ENCODE assay signal across 15 cellular contexts in the genomic region with DNA sequence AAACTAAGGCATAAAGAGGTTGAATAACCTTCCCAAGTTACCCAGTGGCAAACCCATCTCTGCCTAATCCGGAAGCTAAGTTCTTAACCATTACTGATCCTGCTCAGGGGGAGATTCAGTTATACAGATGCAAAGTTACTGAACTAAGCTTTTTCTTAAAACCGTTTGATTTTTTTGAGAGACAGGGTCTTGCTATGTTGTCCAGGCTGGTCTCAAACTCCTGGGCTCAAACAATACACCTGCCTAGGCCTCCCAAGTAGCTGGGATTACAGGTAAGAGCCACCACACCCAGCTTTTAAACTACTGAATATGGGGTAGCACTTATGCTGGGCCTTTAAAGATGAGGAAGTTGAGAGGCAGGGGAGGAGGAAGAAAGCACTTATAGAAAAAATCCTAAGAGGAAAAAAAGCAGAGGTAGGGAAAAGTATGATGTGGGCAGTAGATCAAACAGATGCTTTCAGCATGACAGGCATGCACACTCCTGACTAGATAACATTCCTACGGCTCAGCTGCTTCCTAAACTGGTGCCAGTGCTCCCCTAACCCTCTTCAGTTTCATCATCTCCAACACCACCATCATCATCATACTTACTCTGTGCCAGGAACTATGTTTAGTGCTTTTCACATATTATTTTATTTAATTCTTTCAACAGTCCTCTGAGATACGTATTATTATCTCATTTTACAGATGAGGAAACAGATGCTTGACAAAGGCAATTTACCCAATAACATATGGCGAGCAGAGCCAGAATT. TPM values are rescaled to one million over a fixed set of nuclear protein-coding genes. Genes with fewer than 3 reads are reported as not detected.
DNase-seq lines count a peak whose midpoint lies in the region; ATAC-seq and TF ChIP-seq lines count a peak whose summit lies in the region.
"Had no signal": no experiment of that assay in that cellular context is flagged by ENCODE, and none has a peak within 500 bp of the region (broad histone marks: within the 10 kb centered on the region; RNA-seq: fewer than 3 reads in every experiment).

No MANE protein-coding gene starts in this region.

- H3K4me3 ChIP-seq in choroid plexus epithelial cell (ENCODE audit: low read depth, low read length) (no peak overlapping the region), neural progenitor cell (no peak overlapping the region), aorta (ENCODE audit: low read length in 2 of 2) (no peak overlapping the region)
- H3K4me3 ChIP-seq: heart left ventricle, left lung, spleen, suprapubic skin had no signal

- peak overlapping the region; percentile 95 for H3K27ac ChIP-seq in KOPT-K1 (ENCODE audit: low read depth, low read length, poor library complexity, severe bottlenecking)
- H3K27ac ChIP-seq in neural progenitor cell = no peak overlapping the region
- no peak overlapping the region for H3K27ac ChIP-seq in aorta (ENCODE audit: low read depth in 1 of 2, low read length in 2 of 2)
- H3K27ac ChIP-seq: heart left ventricle, left lung, suprapubic skin had no signal

- peaks cover 11% of the 10 kb centered on the region for H3K36me3 ChIP-seq in KOPT-K1 (ENCODE audit: insufficient read depth, low read length)
- H3K36me3 ChIP-seq in neural progenitor cell = no peaks in the 10 kb centered on the region
- peaks cover 0 to 2% of the 10 kb centered on the region in 2 donors for H3K36me3 ChIP-seq in aorta (ENCODE audit: control insufficient read depth in 1 of 2, insufficient read depth in 2 of 2, low read length in 1 of 2)

- H3K4me1 Mint-ChIP-seq in neural progenitor cell = peaks cover 69% of the 10 kb centered on the region
- peaks cover 5% of the 10 kb centered on the region for H3K4me1 Mint-ChIP-seq in progenitor cell of endocrine pancreas (ENCODE audit: low read depth)

- H3K4me1 ChIP-seq in neural progenitor cell (peaks cover 6% of the 10 kb centered on the region), aorta (ENCODE audit: control insufficient read depth in 1 of 2, insufficient read depth in 2 of 2, low read length in 2 of 2) (no peaks in the 10 kb centered on the region)

- H3K4me2 ChIP-seq in neural progenitor cell = no peak overlapping the region

- TF ChIP-seq CTCF in choroid plexus epithelial cell (conservative IDR thresholded peaks at IDR 0.05; ENCODE audit: low read depth, low read length) (no peak), neural progenitor cell (IDR thresholded peaks at IDR 0.05) (no peak), progenitor cell of endocrine pancreas (IDR thresholded peaks at IDR 0.05; ENCODE audit: unreplicated experiment) (no peak)

- no peak overlapping the region for H3K9ac ChIP-seq in neural progenitor cell

- H3K27ac Mint-ChIP-seq in neural progenitor cell (peak overlapping the region; percentile 31), progenitor cell of endocrine pancreas (no peak overlapping the region)

- WGBS in aorta, 2 donors = 88 to 89% methylated on average over 5 of the region's 5 CpGs

- H3K9me3 ChIP-seq in KOPT-K1 (ENCODE audit: insufficient read depth, low read length, poor library complexity, severe bottlenecking) (no peaks in the 10 kb centered on the region), neural progenitor cell (ENCODE audit: low read depth) (no peaks in the 10 kb centered on the region), aorta (ENCODE audit: control insufficient read depth, low read length) (no peaks in the 10 kb centered on the region)
- H3K9me3 ChIP-seq: heart left ventricle, left lung, spleen, suprapubic skin had no signal

- no peaks in the 10 kb centered on the region for H3K27me3 ChIP-seq in neural progenitor cell
- H3K27me3 ChIP-seq in aorta (ENCODE audit: control insufficient read depth in 1 of 2, insufficient read depth in 2 of 2, low read length in 1 of 2) = no peaks in the 10 kb centered on the region
- H3K27me3 ChIP-seq: heart left ventricle, left lung, spleen, suprapubic skin had no signal

- intact Hi-C loops in aorta (cut with DNase I) = no loop called here

- H3K27me3 Mint-ChIP-seq in neural progenitor cell (ENCODE audit: insufficient read depth, low read depth) = peaks cover 14% of the 10 kb centered on the region
- H3K27me3 Mint-ChIP-seq in progenitor cell of endocrine pancreas = no peaks in the 10 kb centered on the region

- H3K9me3 Mint-ChIP-seq in neural progenitor cell (no peaks in the 10 kb centered on the region), progenitor cell of endocrine pancreas (ENCODE audit: low read depth) (no peaks in the 10 kb centered on the region)

- H3K4me3 Mint-ChIP-seq in neural progenitor cell = peak overlapping the region; percentile 3
- H3K4me3 Mint-ChIP-seq in progenitor cell of endocrine pancreas (ENCODE audit: low read depth) = no peak overlapping the region

- no peak overlapping the region for H2AFZ ChIP-seq in neural progenitor cell (replicated peaks)

- peaks cover 4% of the 10 kb centered on the region for H3F3A ChIP-seq in neural progenitor cell (ENCODE audit: low read depth)

- peaks cover 20% of the 10 kb centered on the region for H4K20me1 ChIP-seq in neural progenitor cell (ENCODE audit: low read depth)

- H3K36me3 Mint-ChIP-seq in neural progenitor cell (peaks cover 14% of the 10 kb centered on the region), progenitor cell of endocrine pancreas (ENCODE audit: insufficient read depth) (peaks cover 5% of the 10 kb centered on the region)

- H3K79me2 ChIP-seq in neural progenitor cell (ENCODE audit: low read depth) = peaks cover 18% of the 10 kb centered on the region

- ATAC-seq in HG02763 (IDR thresholded peaks at IDR 0.05; ENCODE audit: unreplicated experiment) (no peak), aorta (ENCODE audit: low FRiP score) (no peak)
- ATAC-seq: heart left ventricle, left lung had no signal

- peak; percentile 57 for DNase-seq in EL
- peak; percentile 68 for DNase-seq in choroid plexus epithelial cell (ENCODE audit: low read depth)
- DNase-seq in neural progenitor cell (ENCODE audit: low spot score) = no peak
- DNase-seq in progenitor cell of endocrine pancreas (ENCODE audit: low spot score, unreplicated experiment) = no peak
- DNase-seq in aorta = no peak
- DNase-seq: activated CD4-positive, alpha-beta T cell treated with anti-CD3 and anti-CD28 coated beads for 1 hour; Calu3; heart left ventricle; Karpas-422; left lung; NCI-H187 treated with DMSO at 0.1 percent for 48 hours; spleen had no signal

RNA-seq across cellular contexts. Expression of gene PAFAH2, which starts 5.8 kb away (rescaled TPM):
- total RNA-seq in neural progenitor cell (ENCODE audit: low replicate concordance) (16.6 and 18.2 TPM in 2 replicates), progenitor cell of endocrine pancreas (12.8 and 14.5 TPM in 2 replicates), aorta (1 to 10 TPM; 4.8 to 6.4 TPM)
- polyA plus RNA-seq in aorta = 1 to 10 TPM; 3.7 to 4.9 TPM

RNA-seq across cellular contexts. Expression of gene EXTL1, which starts 29.5 kb away (rescaled TPM):
- total RNA-seq in neural progenitor cell (ENCODE audit: low replicate concordance) (0.95 and 2.1 TPM in 2 replicates), progenitor cell of endocrine pancreas (3.6 and 4.1 TPM in 2 replicates), aorta (1 to 10 TPM in 1 of 2 donors, under 1 TPM in 1; 0.29 to 1.3 TPM)
- polyA plus RNA-seq in aorta = under 1 TPM in 1 of 2 donors, not detected in 1; 0.33 TPM
- total RNA-seq: Calu3 had no signal

RNA-seq across cellular contexts. Expression of gene SLC30A2, which starts 53.8 kb away (rescaled TPM):
- total RNA-seq in neural progenitor cell (ENCODE audit: low replicate concordance) = not detected in 2 replicates
- total RNA-seq in progenitor cell of endocrine pancreas = 0.13 and 0.17 TPM in 2 replicates
- not detected for total RNA-seq in aorta
- under 1 TPM in 1 of 2 donors, not detected in 1; 0.13 TPM for polyA plus RNA-seq in aorta
- total RNA-seq: Calu3, spleen had no signal
- polyA plus RNA-seq: spleen had no signal

Comparison
In these comparisons a context has a peak if more than half of its experiments do, and no peak if none do; other contexts are left out.
1. DNase-seq: peak in EL (single experiment) and choroid plexus epithelial cell (single experiment); none in neural progenitor cell (single experiment), progenitor cell of endocrine pancreas (single experiment) and aorta (0 of 2).